33 cellular contexts compared by ENCODE assay signal in genomic region chr6:15968519-15968918, GRCh38.
"Had no signal": no experiment of that assay in that cellular context is flagged by ENCODE, and none has a peak within 500 bp of the region (broad histone marks: within the 10 kb centered on the region; RNA-seq: fewer than 3 reads in every experiment).

No MANE protein-coding gene starts in this region.

- H3K9me3 ChIP-seq: adrenal gland, body of pancreas, colonic mucosa, gastrocnemius medialis had no signal

- H3K4me3 ChIP-seq: adrenal gland, body of pancreas, cardiac muscle cell, colonic mucosa, esophagus muscularis mucosa, gastrocnemius medialis had no signal

- H3K27ac Mint-ChIP-seq: activated CD4-positive, alpha-beta memory T cell treated with anti-CD3 and anti-CD28 coated beads for 36 hours; activated CD4-positive, alpha-beta T cell treated with anti-CD3 and anti-CD28 coated beads for 36 hours; activated CD4-positive, alpha-beta T cell treated with anti-CD3 and anti-CD28 coated beads, Interleukin-2, amount 10 ng/mL, durations not matched to agents 24 days and 14 days; activated CD8-positive, alpha-beta memory T cell treated with anti-CD3 and anti-CD28 coated beads, Interleukin-2, amount 10 ng/mL, durations not matched to agents 7 days and 5 days; activated CD8-positive, alpha-beta T cell treated with anti-CD3 and anti-CD28 coated beads, Interleukin-2, amount 10 ng/mL, durations not matched to agents 7 days and 5 days; activated naive CD4-positive, alpha-beta T cell treated with anti-CD3 and anti-CD28 coated beads for 36 hours; activated naive CD4-positive, alpha-beta T cell treated with anti-CD3 and anti-CD28 coated beads, Interleukin-2, amount 50 U/mL, for 24 hours; activated naive CD8-positive, alpha-beta T cell treated with anti-CD3 and anti-CD28 coated beads for 36 hours; activated naive CD8-positive, alpha-beta T cell treated with anti-CD3 and anti-CD28 coated beads, Interleukin-2, amount 50 U/mL, for 24 hours; activated T-helper 1 cell treated with anti-CD3 and anti-CD28 coated beads, Interleukin-12 subunit alpha, Interleukin-12 subunit beta, Interleukin-2, Interleukin-4 antibody, amounts not matched to agents 30 ng/mL and 10 ng/mL and 1 ng/mL, durations not matched to agents 14 hours and 24 hours and 36 hours; activated T-helper 2 cell treated with anti-CD3 and anti-CD28 coated beads, Interferon-gamma antibody, Interleukin-2, Interleukin-4, amounts not matched to agents 10 μg/mL and 5 μg/mL and 100 μg/mL, durations not matched to agents 14 hours and 24 hours and 36 hours; endodermal cell had no signal

- H3K27me3 Mint-ChIP-seq: activated CD4-positive, alpha-beta T cell treated with anti-CD3 and anti-CD28 coated beads, Interleukin-2, amount 10 ng/mL, durations not matched to agents 24 days and 14 days; activated naive CD8-positive, alpha-beta T cell treated with anti-CD3 and anti-CD28 coated beads for 36 hours; activated naive CD8-positive, alpha-beta T cell treated with anti-CD3 and anti-CD28 coated beads, Interleukin-2, amount 50 U/mL, for 24 hours had no signal

- H3K27me3 ChIP-seq: adrenal gland, body of pancreas, cardiac muscle cell, colonic mucosa, esophagus muscularis mucosa, foreskin keratinocyte, gastrocnemius medialis had no signal

- H3K27ac ChIP-seq: adrenal gland, body of pancreas, cardiac muscle cell, colonic mucosa, esophagus muscularis mucosa, foreskin keratinocyte, gastrocnemius medialis had no signal

- H3K4me1 ChIP-seq: adrenal gland, body of pancreas, colonic mucosa, esophagus muscularis mucosa, gastrocnemius medialis had no signal

- H3K4me1 Mint-ChIP-seq: activated CD4-positive, alpha-beta T cell treated with anti-CD3 and anti-CD28 coated beads for 36 hours; activated CD4-positive, alpha-beta T cell treated with anti-CD3 and anti-CD28 coated beads, Interleukin-2, amount 10 ng/mL, durations not matched to agents 24 days and 14 days; activated naive CD4-positive, alpha-beta T cell treated with anti-CD3 and anti-CD28 coated beads, Interleukin-2, amount 50 U/mL, for 24 hours; activated naive CD8-positive, alpha-beta T cell treated with anti-CD3 and anti-CD28 coated beads for 36 hours; activated naive CD8-positive, alpha-beta T cell treated with anti-CD3 and anti-CD28 coated beads, Interleukin-2, amount 50 U/mL, for 24 hours had no signal

- H3K36me3 Mint-ChIP-seq: activated CD4-positive, alpha-beta memory T cell treated with anti-CD3 and anti-CD28 coated beads for 36 hours; activated CD8-positive, alpha-beta memory T cell treated with anti-CD3 and anti-CD28 coated beads, Interleukin-2, amount 10 ng/mL, durations not matched to agents 7 days and 5 days; activated naive CD4-positive, alpha-beta T cell treated with anti-CD3 and anti-CD28 coated beads, Interleukin-2, amount 50 U/mL, for 24 hours; activated naive CD8-positive, alpha-beta T cell treated with anti-CD3 and anti-CD28 coated beads for 36 hours had no signal

- H3K4me3 Mint-ChIP-seq: activated CD4-positive, alpha-beta memory T cell treated with anti-CD3 and anti-CD28 coated beads for 36 hours; activated CD4-positive, alpha-beta T cell treated with anti-CD3 and anti-CD28 coated beads for 36 hours; activated CD4-positive, alpha-beta T cell treated with anti-CD3 and anti-CD28 coated beads, Interleukin-2, amount 10 ng/mL, durations not matched to agents 24 days and 14 days; activated CD8-positive, alpha-beta memory T cell treated with anti-CD3 and anti-CD28 coated beads, Interleukin-2, amount 10 ng/mL, durations not matched to agents 7 days and 5 days; activated CD8-positive, alpha-beta T cell treated with anti-CD3 and anti-CD28 coated beads, Interleukin-2, amount 10 ng/mL, durations not matched to agents 7 days and 5 days; activated naive CD4-positive, alpha-beta T cell treated with anti-CD3 and anti-CD28 coated beads for 36 hours; activated naive CD4-positive, alpha-beta T cell treated with anti-CD3 and anti-CD28 coated beads, Interleukin-2, amount 50 U/mL, for 24 hours; activated naive CD8-positive, alpha-beta T cell treated with anti-CD3 and anti-CD28 coated beads for 36 hours; activated naive CD8-positive, alpha-beta T cell treated with anti-CD3 and anti-CD28 coated beads, Interleukin-2, amount 50 U/mL, for 24 hours; activated T-helper 1 cell treated with anti-CD3 and anti-CD28 coated beads, Interleukin-12 subunit alpha, Interleukin-12 subunit beta, Interleukin-2, Interleukin-4 antibody, amounts not matched to agents 30 ng/mL and 10 ng/mL and 1 ng/mL, durations not matched to agents 14 hours and 24 hours and 36 hours; endodermal cell had no signal

- DNase-seq: activated CD4-positive, alpha-beta memory T cell treated with anti-CD3 and anti-CD28 coated beads for 36 hours; activated CD4-positive, alpha-beta T cell treated with anti-CD3 and anti-CD28 coated beads for 36 hours; activated CD4-positive, alpha-beta T cell treated with anti-CD3 and anti-CD28 coated beads, Interleukin-2, amount 10 ng/mL, durations not matched to agents 24 days and 14 days; activated CD4-positive, CD25-positive, alpha-beta regulatory T cell; activated CD4-positive, CD25-positive, alpha-beta regulatory T cell treated with anti-CD3 and anti-CD28 coated beads, Interleukin-2, amount 50 U/mL, for 72 hours; activated CD8-positive, alpha-beta memory T cell treated with anti-CD3 and anti-CD28 coated beads, Interleukin-2, amount 50 U/mL, for 4 hours; activated CD8-positive, alpha-beta T cell treated with anti-CD3 and anti-CD28 coated beads, Interleukin-2, amount 10 ng/mL, durations not matched to agents 7 days and 5 days; activated effector memory CD4-positive, alpha-beta T cell treated with anti-CD3 and anti-CD28 coated beads, Interleukin-2, amount 50 U/mL, for 16 hours; activated naive CD4-positive, alpha-beta T cell treated with anti-CD3 and anti-CD28 coated beads for 36 hours; activated naive CD8-positive, alpha-beta T cell treated with anti-CD3 and anti-CD28 coated beads for 36 hours; activated naive CD8-positive, alpha-beta T cell treated with anti-CD3 and anti-CD28 coated beads, Interleukin-2, amount 50 U/mL, for 24 hours; activated T-cell treated with anti-CD3 and anti-CD28 coated beads, Interleukin-2, amount 50 U/mL, for 1 hour; activated T-cell treated with anti-CD3 and anti-CD28 coated beads, Interleukin-2, amount 50 U/mL, for 48 hours; adrenal gland; amygdala; aorta; body of pancreas; central memory CD4-positive, alpha-beta T cell; cerebellar nuclear complex; colonic mucosa; effector CD8-positive, alpha-beta T cell; endodermal cell; erythroblast; gastrocnemius medialis; glutamatergic neuron; T-helper 2 cell had no signal

- ATAC-seq: activated CD4-positive, alpha-beta T cell treated with anti-CD3 and anti-CD28 coated beads for 36 hours; activated CD8-positive, alpha-beta memory T cell treated with anti-CD3 and anti-CD28 coated beads, Interleukin-2, amount 10 ng/mL, durations not matched to agents 7 days and 5 days; activated CD8-positive, alpha-beta T cell treated with anti-CD3 and anti-CD28 coated beads, Interleukin-2, amount 10 ng/mL, durations not matched to agents 7 days and 5 days; activated naive CD8-positive, alpha-beta T cell treated with anti-CD3 and anti-CD28 coated beads, Interleukin-2, amount 50 U/mL, for 24 hours; body of pancreas; gastrocnemius medialis had no signal

- H3K36me3 ChIP-seq: adrenal gland, cardiac muscle cell, colonic mucosa, esophagus muscularis mucosa, gastrocnemius medialis had no signal
